8 cellular contexts compared by ENCODE assay signal in genomic region chr22:28594784-28595324, GRCh38.
DNase-seq lines count a peak whose midpoint lies in the region; ATAC-seq and TF ChIP-seq lines count a peak whose summit lies in the region.

No MANE protein-coding gene starts in this region.

- intact Hi-C loops in ovary (cut with DNase I): loop anchor here (2.0 to 5.0 kb wide), 4 partner anchors 543 to 576 kb away; no protein-coding TSS in a partner anchor

- H3K4me1 Mint-ChIP-seq in activated T-cell treated with anti-CD3 and anti-CD28 coated beads, Interleukin-2, amount 50 U/mL, for 72 hours (ENCODE audit: low read depth): no peaks in the 10 kb centered on the region
- no peaks in the 10 kb centered on the region for H3K4me1 Mint-ChIP-seq in T-cell

- DNase-seq in activated T-cell treated with anti-CD3 and anti-CD28 coated beads, Interleukin-2, amount 50 U/mL, for 72 hours: no peak
- DNase-seq in activated T-cell treated with anti-CD3 and anti-CD28 coated beads, Interleukin-2, amount 50 U/mL, for 1 hour: no peak
- peak; percentile 34 for DNase-seq in NCI-H1436 treated with DMSO at 0.1 percent for 48 hours (lab: John Stamatoyannopoulos, UW)
- DNase-seq in T-cell: no peak
- peak; percentile 75 for DNase-seq in fibroblast of the conjunctiva (ENCODE audit: low read depth)
- no peak for DNase-seq in ovary
- DNase-seq in cortex of kidney (lab: John Stamatoyannopoulos, UW): no peak

- TF ChIP-seq EP300 in ovary (IDR thresholded peaks at IDR 0.05): no peak

- TF ChIP-seq CTCF in ovary (IDR thresholded peaks at IDR 0.05): peak; percentile 42 to 87 (median 79)

- ATAC-seq in activated T-cell treated with anti-CD3 and anti-CD28 coated beads, Interleukin-2, amount 50 U/mL, for 72 hours (replicated peaks in 1 of 2): peak; percentile 53 to 68
- ATAC-seq in T-cell (replicated peaks in 1 of 4) (peak; percentile 55 to 81 (median 60)), HG03097 (IDR thresholded peaks at IDR 0.05; ENCODE audit: low FRiP score, unreplicated experiment) (no peak)

- H3K27ac Mint-ChIP-seq in activated T-cell treated with anti-CD3 and anti-CD28 coated beads, Interleukin-2, amount 50 U/mL, for 72 hours: no peak overlapping the region
- no peak overlapping the region for H3K27ac Mint-ChIP-seq in T-cell

- no peak overlapping the region for H3K4me3 Mint-ChIP-seq in activated T-cell treated with anti-CD3 and anti-CD28 coated beads, Interleukin-2, amount 50 U/mL, for 72 hours
- H3K4me3 Mint-ChIP-seq in T-cell: no peak overlapping the region

- H3K9me3 ChIP-seq in ovary: no peaks in the 10 kb centered on the region

- no peaks in the 10 kb centered on the region for H3K36me3 ChIP-seq in ovary

- TF ChIP-seq POLR2A in ovary (IDR thresholded peaks at IDR 0.05): no peak

- no peaks in the 10 kb centered on the region for H3K4me1 ChIP-seq in ovary (ENCODE audit: insufficient read depth)

- no peak overlapping the region for H3K27ac ChIP-seq in ovary

- WGBS in ovary, 3 donors: 6 to 12% (median 9%) methylated on average over 3 of the region's 3 CpGs

- H3K36me3 Mint-ChIP-seq in activated T-cell treated with anti-CD3 and anti-CD28 coated beads, Interleukin-2, amount 50 U/mL, for 72 hours (ENCODE audit: insufficient read depth in 2 of 2): no peaks in the 10 kb centered on the region
- no peaks in the 10 kb centered on the region for H3K36me3 Mint-ChIP-seq in T-cell

- no peaks in the 10 kb centered on the region for H3K27me3 ChIP-seq in ovary

- CTCF ChIA-PET in T-cell (lab: Charles Lee): interaction anchor here in 1 of 2 donors (0.6 kb wide), 1 partner anchor 325 kb away, joined by 3 read pairs; no protein-coding TSS in a partner anchor

- POLR2A ChIA-PET in T-cell (lab: Charles Lee): no interaction called here

- H3K27me3 Mint-ChIP-seq in activated T-cell treated with anti-CD3 and anti-CD28 coated beads, Interleukin-2, amount 50 U/mL, for 72 hours (ENCODE audit: low read depth): peaks cover 5% of the 10 kb centered on the region
- peaks cover 3 to 9% of the 10 kb centered on the region in 2 donors for H3K27me3 Mint-ChIP-seq in T-cell

- no peak overlapping the region for H3K4me3 ChIP-seq in ovary

- no peaks in the 10 kb centered on the region for H3K9me3 Mint-ChIP-seq in activated T-cell treated with anti-CD3 and anti-CD28 coated beads, Interleukin-2, amount 50 U/mL, for 72 hours
- no peaks in the 10 kb centered on the region for H3K9me3 Mint-ChIP-seq in T-cell

Comparison
In these comparisons a context has a peak if more than half of its experiments do, and no peak if none do; other contexts are left out.
1. DNase-seq: peak in NCI-H1436 treated with DMSO at 0.1 percent for 48 hours (single experiment) and fibroblast of the conjunctiva (single experiment); none in activated T-cell treated with anti-CD3 and anti-CD28 coated beads, Interleukin-2, amount 50 U/mL, for 72 hours (0 of 2), activated T-cell treated with anti-CD3 and anti-CD28 coated beads, Interleukin-2, amount 50 U/mL, for 1 hour (single experiment), T-cell (0 of 34), ovary (0 of 5) and cortex of kidney (single experiment).